In the genomic region with DNA sequence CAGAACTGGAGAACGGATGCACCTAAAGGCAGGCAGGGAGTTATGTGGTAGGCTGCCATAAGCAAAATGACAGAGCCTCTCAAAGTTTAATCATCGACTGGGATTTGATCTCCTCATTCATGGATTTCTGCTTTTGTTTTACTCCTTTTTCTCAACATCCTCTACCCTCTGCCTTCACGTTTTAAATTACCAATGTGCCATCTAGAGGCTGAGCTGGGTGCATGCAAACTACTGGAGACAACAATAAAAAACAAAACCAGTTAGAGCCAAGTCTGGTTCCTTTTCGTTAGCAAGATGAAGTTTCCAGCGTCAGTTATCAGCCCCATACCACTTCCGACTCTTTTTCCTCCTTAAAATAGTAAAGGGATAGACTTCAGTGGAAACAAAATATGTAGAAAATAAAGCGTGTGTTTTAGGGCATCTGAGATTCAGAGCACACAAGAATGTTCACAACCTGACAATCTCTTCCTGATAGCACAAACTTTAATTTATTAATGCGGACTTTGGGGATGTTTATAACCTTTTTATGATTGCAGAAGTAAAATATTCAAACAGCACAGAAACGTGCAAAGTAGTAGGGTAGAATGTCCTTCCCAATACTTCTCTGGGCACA, we compare ENCODE assay signal across 9 cellular contexts.
DNase-seq lines count a peak whose midpoint lies in the region; ATAC-seq and TF ChIP-seq lines count a peak whose summit lies in the region.
"Had no signal": no experiment of that assay in that cellular context is flagged by ENCODE, and none has a peak within 500 bp of the region (broad histone marks: within the 10 kb centered on the region; RNA-seq: fewer than 3 reads in every experiment).

No MANE protein-coding gene starts in this region.

- no peak for ATAC-seq in HG03175 (IDR thresholded peaks at IDR 0.05; ENCODE audit: unreplicated experiment)
- no peak for ATAC-seq in HG02938 (IDR thresholded peaks at IDR 0.05; ENCODE audit: unreplicated experiment)
- no peak for ATAC-seq in CD8-positive, alpha-beta T cell
- no peak for ATAC-seq in GM18519 (IDR thresholded peaks at IDR 0.05; ENCODE audit: low FRiP score, unreplicated experiment)

- H3K4ac ChIP-seq in neuronal stem cell (ENCODE audit: low read length), result no peak overlapping the region

- H2AK5ac ChIP-seq in neuronal stem cell (ENCODE audit: low read depth, low read length), result no peak overlapping the region

- no peaks in the 10 kb centered on the region for H3K27me3 ChIP-seq in neuronal stem cell (ENCODE audit: control insufficient read depth in 3 of 3, insufficient read depth in 3 of 3, low read depth in 1 of 3, low read length in 3 of 3)
- H3K27me3 ChIP-seq in CD8-positive, alpha-beta T cell (ENCODE audit: insufficient read depth, low read length), result no peaks in the 10 kb centered on the region

- peak overlapping the region; percentile 11 for H3K23ac ChIP-seq in neuronal stem cell (ENCODE audit: low read depth, low read length, poor library complexity)

- no peak overlapping the region for H2BK12ac ChIP-seq in neuronal stem cell (ENCODE audit: low read length)

- no peaks in the 10 kb centered on the region for H3K9me3 Mint-ChIP-seq in CD8-positive, alpha-beta T cell

- peaks cover 5% of the 10 kb centered on the region in 2 donors for H3K4me1 ChIP-seq in neuronal stem cell (ENCODE audit: control insufficient read depth in 2 of 2, insufficient read depth in 1 of 2, low read depth in 1 of 2, low read length in 2 of 2)
- no peaks in the 10 kb centered on the region for H3K4me1 ChIP-seq in CD8-positive, alpha-beta T cell (ENCODE audit: insufficient read depth, low read length)

- H3K4me3 ChIP-seq in neuronal stem cell (ENCODE audit: low read length in 2 of 2), result no peak overlapping the region
- H3K4me3 ChIP-seq in CD8-positive, alpha-beta T cell (ENCODE audit: low read depth, low read length), result no peak overlapping the region

- no peak overlapping the region for H2BK120ac ChIP-seq in neuronal stem cell (ENCODE audit: low read depth, low read length)

- H3K4me2 ChIP-seq in neuronal stem cell (ENCODE audit: insufficient read depth, low read length, poor library complexity, severe bottlenecking), result no peak overlapping the region

- no peak for TF ChIP-seq CTCF in CD8-positive, alpha-beta T cell (IDR thresholded peaks at IDR 0.05)

- no peak overlapping the region for H3K18ac ChIP-seq in neuronal stem cell (ENCODE audit: low read length)

- intact Hi-C loops in CD8-positive, alpha-beta T cell (cut with DNase I, micrococcal nuclease), result no loop called here

- H3K79me1 ChIP-seq in neuronal stem cell (ENCODE audit: low read depth, low read length), result no peaks in the 10 kb centered on the region

- WGBS in neuronal stem cell (ENCODE audit: extremely low coverage in 2 of 2, insufficient read length in 2 of 2, insufficient replicate concordance in 1 of 2), 2 donors, result no CpG with 5 or more reads among the region's 9 CpGs

- no peak overlapping the region for H2AFZ ChIP-seq in neuronal stem cell (ENCODE audit: low read length)

- H3K27me3 Mint-ChIP-seq in CD8-positive, alpha-beta T cell (ENCODE audit: low read depth), result peaks cover 3% of the 10 kb centered on the region

- H3K9ac ChIP-seq in neuronal stem cell (ENCODE audit: low read depth, low read length, poor library complexity), result peak overlapping the region; percentile 55

- H3K36me3 Mint-ChIP-seq in CD8-positive, alpha-beta T cell, result no peaks in the 10 kb centered on the region

- DNase-seq in GM04503 (ENCODE audit: low read depth) (peak; percentile 11), NCI-H510A treated with DMSO at 0.1 percent for 48 hours (lab: John Stamatoyannopoulos, UW) (peak; percentile 72), dedifferentiated amniotic fluid mesenchymal stem cell (ENCODE audit: extremely low spot score) (peak; percentile 20), neuronal stem cell (ENCODE audit: low spot score) (no peak)
- DNase-seq in CD8-positive, alpha-beta T cell, result no peak
- DNase-seq: occipital lobe had no signal

- H3K4me3 Mint-ChIP-seq in CD8-positive, alpha-beta T cell, result no peak overlapping the region

- POLR2A ChIA-PET in CD8-positive, alpha-beta T cell (lab: Charles Lee), result no interaction called here

- H3K14ac ChIP-seq in neuronal stem cell (ENCODE audit: low read length), result no peak overlapping the region

- H3K36me3 ChIP-seq in neuronal stem cell (replicated peaks in 1 of 2; ENCODE audit: control insufficient read depth in 2 of 2, insufficient read depth in 2 of 2, low read length in 2 of 2), result peaks cover 26 to 91% of the 10 kb centered on the region in 2 donors
- H3K36me3 ChIP-seq in CD8-positive, alpha-beta T cell (ENCODE audit: insufficient read depth, low read length), result no peaks in the 10 kb centered on the region

- no peaks in the 10 kb centered on the region for H3K4me1 Mint-ChIP-seq in CD8-positive, alpha-beta T cell (ENCODE audit: low read depth)

- no peak overlapping the region for H3K27ac ChIP-seq in neuronal stem cell (replicated peaks; ENCODE audit: low read length)
- no peak overlapping the region for H3K27ac ChIP-seq in CD8-positive, alpha-beta T cell (ENCODE audit: low read depth, low read length)

- CTCF ChIA-PET in CD8-positive, alpha-beta T cell (lab: Charles Lee), result no interaction called here

- no peak overlapping the region for H3K27ac Mint-ChIP-seq in CD8-positive, alpha-beta T cell

- no peak overlapping the region for H4K8ac ChIP-seq in neuronal stem cell (ENCODE audit: low read depth, low read length)

- H3K9me3 ChIP-seq in neuronal stem cell (replicated peaks in 1 of 2; ENCODE audit: control insufficient read depth in 2 of 2, insufficient read depth in 1 of 2, low read depth in 1 of 2, low read length in 2 of 2), result no peaks in the 10 kb centered on the region
- no peaks in the 10 kb centered on the region for H3K9me3 ChIP-seq in CD8-positive, alpha-beta T cell (ENCODE audit: low read length)

- H4K91ac ChIP-seq in neuronal stem cell (ENCODE audit: low read depth, low read length, poor library complexity), result no peak overlapping the region

- no peak overlapping the region for H2BK15ac ChIP-seq in neuronal stem cell (ENCODE audit: low read length)

- no peak overlapping the region for H2BK5ac ChIP-seq in neuronal stem cell (ENCODE audit: low read length)

Comparison
In these comparisons a context has a peak if more than half of its experiments do, and no peak if none do; other contexts are left out.
1. DNase-seq: peak in GM04503 (single experiment), NCI-H510A treated with DMSO at 0.1 percent for 48 hours (single experiment) and dedifferentiated amniotic fluid mesenchymal stem cell (single experiment); none in neuronal stem cell (single experiment) and CD8-positive, alpha-beta T cell (0 of 7).